Comparison of ENCODE assay signal across 27 cellular contexts in the genomic region with DNA sequence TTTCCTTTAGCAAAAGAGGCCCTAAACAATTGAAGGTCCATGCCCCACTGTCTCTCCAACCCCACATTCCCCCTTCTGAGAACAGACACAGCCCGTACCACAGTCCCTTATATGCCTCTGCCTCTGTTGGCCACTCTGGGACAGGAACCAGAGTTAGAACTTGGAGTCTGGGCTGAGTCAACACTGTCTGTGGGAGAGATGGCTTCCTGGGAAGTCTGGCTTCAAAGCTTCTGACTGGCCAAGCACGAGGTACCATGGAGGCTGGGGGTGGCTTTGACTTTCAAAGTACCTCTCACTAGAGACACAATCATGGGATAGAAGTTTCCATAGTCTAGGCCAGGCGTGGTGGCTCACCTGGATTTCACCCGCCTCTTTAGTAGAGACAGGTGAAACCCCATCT. TPM values are rescaled to one million over a fixed set of nuclear protein-coding genes. Genes with fewer than 3 reads are reported as not detected.
DNase-seq lines count a peak whose midpoint lies in the region; ATAC-seq and TF ChIP-seq lines count a peak whose summit lies in the region.
"Had no signal": no experiment of that assay in that cellular context is flagged by ENCODE, and none has a peak within 500 bp of the region (broad histone marks: within the 10 kb centered on the region; RNA-seq: fewer than 3 reads in every experiment).

No MANE protein-coding gene starts in this region.

- TF ChIP-seq POLR2A in testis (IDR thresholded peaks at IDR 0.05): no peak

- H3K4me1 Mint-ChIP-seq in activated naive CD8-positive, alpha-beta T cell treated with anti-CD3 and anti-CD28 coated beads, Interleukin-2, amount 10 ng/mL, durations not matched to agents 7 days and 5 days: peaks cover 43% of the 10 kb centered on the region
- peaks cover 52% of the 10 kb centered on the region for H3K4me1 Mint-ChIP-seq in activated naive CD8-positive, alpha-beta T cell treated with anti-CD3 and anti-CD28 coated beads for 36 hours
- H3K4me1 Mint-ChIP-seq in chondrocyte (ENCODE audit: low read depth): peaks cover 39% of the 10 kb centered on the region

- no peak overlapping the region for H3K4me3 ChIP-seq in muscle layer of colon (ENCODE audit: low read depth in 1 of 2, low read length in 2 of 2)
- no peak overlapping the region for H3K4me3 ChIP-seq in testis
- H3K4me3 ChIP-seq: SJCRH30, skin epidermis had no signal

- DNase-seq in activated naive CD8-positive, alpha-beta T cell treated with anti-CD3 and anti-CD28 coated beads, Interleukin-2, amount 10 ng/mL, durations not matched to agents 7 days and 5 days: no peak
- no peak for DNase-seq in activated naive CD8-positive, alpha-beta T cell treated with anti-CD3 and anti-CD28 coated beads for 36 hours
- DNase-seq in chondrocyte (ENCODE audit: low spot score) (no peak), testis (no peak), NCI-H1105 treated with DMSO at 0.1 percent for 48 hours (lab: John Stamatoyannopoulos, UW) (no peak), HUDEP-2 (lab: John Stamatoyannopoulos, UW; ENCODE audit: unreplicated experiment in 76 of 76) (no peak)
- DNase-seq in stimulated activated CD4-positive, alpha-beta T cell treated with anti-CD3 and anti-CD28 coated beads, Interleukin-4, amount 100 ng/mL, for 4 hours: no peak
- DNase-seq: activated CD4-positive, alpha-beta T cell treated with anti-CD3 and anti-CD28 coated beads for 1 hour; activated CD8-positive, alpha-beta T cell treated with anti-CD3 and anti-CD28 coated beads, Interleukin-2, amount 10 ng/mL, durations not matched to agents 7 days and 5 days; activated naive CD4-positive, alpha-beta T cell treated with anti-CD3 and anti-CD28 coated beads, Interleukin-2, amount 10 ng/mL, durations not matched to agents 7 days and 5 days; activated T-cell treated with anti-CD3 and anti-CD28 coated beads, Interleukin-2, amount 50 U/mL, for 1 hour; DMS79 treated with DMSO at 0.1 percent for 48 hours; effector memory CD4-positive, alpha-beta T cell; glutamatergic neuron; left colon; NCI-H1436; NCI-H510A treated with DMSO at 0.1 percent for 48 hours; SJCRH30; stimulated activated CD4-positive, alpha-beta T cell treated with anti-CD3 and anti-CD28 coated beads, Interleukin-2, amount 100 ng/mL, for 24 hours; stimulated activated naive CD4-positive, alpha-beta T cell treated with Interleukin-2 at 50 U/mL for 16 hours; T-cell had no signal

- no peak overlapping the region for H3K4me3 Mint-ChIP-seq in activated naive CD8-positive, alpha-beta T cell treated with anti-CD3 and anti-CD28 coated beads, Interleukin-2, amount 10 ng/mL, durations not matched to agents 7 days and 5 days
- no peak overlapping the region for H3K4me3 Mint-ChIP-seq in activated naive CD8-positive, alpha-beta T cell treated with anti-CD3 and anti-CD28 coated beads for 36 hours
- no peak overlapping the region for H3K4me3 Mint-ChIP-seq in chondrocyte (ENCODE audit: unreplicated experiment)
- H3K4me3 Mint-ChIP-seq: activated CD8-positive, alpha-beta T cell treated with anti-CD3 and anti-CD28 coated beads, Interleukin-2, amount 10 ng/mL, durations not matched to agents 7 days and 5 days; activated naive CD4-positive, alpha-beta T cell treated with anti-CD3 and anti-CD28 coated beads, Interleukin-2, amount 10 ng/mL, durations not matched to agents 7 days and 5 days; B cell; nephron; T-cell; type B pancreatic cell had no signal

- H3K9ac ChIP-seq in muscle layer of colon (ENCODE audit: low read length): peak overlapping the region; percentile 41

- H3K9me3 Mint-ChIP-seq in activated naive CD8-positive, alpha-beta T cell treated with anti-CD3 and anti-CD28 coated beads, Interleukin-2, amount 10 ng/mL, durations not matched to agents 7 days and 5 days: no peaks in the 10 kb centered on the region
- H3K9me3 Mint-ChIP-seq in activated naive CD8-positive, alpha-beta T cell treated with anti-CD3 and anti-CD28 coated beads for 36 hours: peaks cover 2% of the 10 kb centered on the region
- no peaks in the 10 kb centered on the region for H3K9me3 Mint-ChIP-seq in chondrocyte (ENCODE audit: low read depth)
- H3K9me3 Mint-ChIP-seq: activated naive CD4-positive, alpha-beta T cell treated with anti-CD3 and anti-CD28 coated beads, Interleukin-2, amount 10 ng/mL, durations not matched to agents 7 days and 5 days; nephron; T-cell; type B pancreatic cell had no signal

- TF ChIP-seq CTCF in chondrocyte (IDR thresholded peaks at IDR 0.05): no peak
- no peak for TF ChIP-seq CTCF in testis (IDR thresholded peaks at IDR 0.05)

- H3K36me3 Mint-ChIP-seq in activated naive CD8-positive, alpha-beta T cell treated with anti-CD3 and anti-CD28 coated beads, Interleukin-2, amount 10 ng/mL, durations not matched to agents 7 days and 5 days: peaks cover 9% of the 10 kb centered on the region
- H3K36me3 Mint-ChIP-seq in activated naive CD8-positive, alpha-beta T cell treated with anti-CD3 and anti-CD28 coated beads for 36 hours: peaks cover 9% of the 10 kb centered on the region
- H3K36me3 Mint-ChIP-seq in chondrocyte (ENCODE audit: low read depth): no peaks in the 10 kb centered on the region
- H3K36me3 Mint-ChIP-seq: T-cell, type B pancreatic cell had no signal

- H3K36me3 ChIP-seq in muscle layer of colon (ENCODE audit: insufficient read depth, low read length) (no peaks in the 10 kb centered on the region), testis (ENCODE audit: low read depth, missing control alignments) (no peaks in the 10 kb centered on the region)
- H3K36me3 ChIP-seq: SJCRH30 had no signal

- no peaks in the 10 kb centered on the region for H3K9me3 ChIP-seq in muscle layer of colon (ENCODE audit: low read length)
- H3K9me3 ChIP-seq in testis: no peaks in the 10 kb centered on the region
- H3K9me3 ChIP-seq: SJCRH30 had no signal

- intact Hi-C loops in testis (cut with DNase I; ENCODE audit: low total_unique reads): loop anchor here (5.0 kb wide), 1 partner anchor 120 kb away; no protein-coding TSS in a partner anchor

- no peak for ATAC-seq in activated naive CD8-positive, alpha-beta T cell treated with anti-CD3 and anti-CD28 coated beads, Interleukin-2, amount 10 ng/mL, durations not matched to agents 7 days and 5 days (ENCODE audit: low read depth)
- ATAC-seq: activated CD8-positive, alpha-beta T cell treated with anti-CD3 and anti-CD28 coated beads, Interleukin-2, amount 10 ng/mL, durations not matched to agents 7 days and 5 days; left colon; Panc1; T-cell had no signal

- WGBS in testis, 2 donors: 83 to 100% methylated on average over 4 of the region's 4 CpGs

- H3K27ac Mint-ChIP-seq in activated naive CD8-positive, alpha-beta T cell treated with anti-CD3 and anti-CD28 coated beads, Interleukin-2, amount 10 ng/mL, durations not matched to agents 7 days and 5 days: peak overlapping the region; percentile 32
- no peak overlapping the region for H3K27ac Mint-ChIP-seq in activated naive CD8-positive, alpha-beta T cell treated with anti-CD3 and anti-CD28 coated beads for 36 hours
- H3K27ac Mint-ChIP-seq in chondrocyte (ENCODE audit: unreplicated experiment): peak overlapping the region; percentile 30
- H3K27ac Mint-ChIP-seq: activated CD8-positive, alpha-beta T cell treated with anti-CD3 and anti-CD28 coated beads, Interleukin-2, amount 10 ng/mL, durations not matched to agents 7 days and 5 days; activated naive CD4-positive, alpha-beta T cell treated with anti-CD3 and anti-CD28 coated beads, Interleukin-2, amount 10 ng/mL, durations not matched to agents 7 days and 5 days; B cell; nephron; type B pancreatic cell had no signal

- H3K27me3 ChIP-seq in muscle layer of colon (ENCODE audit: control insufficient read depth in 1 of 2, insufficient read depth in 2 of 2, low read length in 2 of 2) (no peaks in the 10 kb centered on the region), testis (no peaks in the 10 kb centered on the region)
- H3K27me3 ChIP-seq: SJCRH30 had no signal

- POLR2A ChIA-PET in activated naive CD8-positive, alpha-beta T cell treated with anti-CD3 and anti-CD28 coated beads, Interleukin-2, amount 10 ng/mL, durations not matched to agents 7 days and 5 days (lab: Charles Lee): no interaction called here

- peak overlapping the region; percentile 80 for H3K27ac ChIP-seq in muscle layer of colon (ENCODE audit: low read depth, low read length)
- H3K27ac ChIP-seq in testis: peak overlapping the region; percentile 78 to 89
- H3K27ac ChIP-seq: SJCRH30 had no signal

- no peaks in the 10 kb centered on the region for H3K27me3 Mint-ChIP-seq in activated naive CD8-positive, alpha-beta T cell treated with anti-CD3 and anti-CD28 coated beads, Interleukin-2, amount 10 ng/mL, durations not matched to agents 7 days and 5 days
- H3K27me3 Mint-ChIP-seq in activated naive CD8-positive, alpha-beta T cell treated with anti-CD3 and anti-CD28 coated beads for 36 hours: no peaks in the 10 kb centered on the region
- no peaks in the 10 kb centered on the region for H3K27me3 Mint-ChIP-seq in chondrocyte (ENCODE audit: low read depth)
- H3K27me3 Mint-ChIP-seq: T-cell had no signal

- H3K4me1 ChIP-seq in muscle layer of colon (ENCODE audit: insufficient read depth, low read length): peaks cover 30% of the 10 kb centered on the region
- H3K4me1 ChIP-seq in testis: peaks cover 5% of the 10 kb centered on the region

RNA-seq across cellular contexts. Expression of gene SPOP, which starts 14.9 kb away (rescaled TPM):
- 10 to 100 TPM; 49.6 to 60.6 TPM for total RNA-seq in activated naive CD8-positive, alpha-beta T cell treated with anti-CD3 and anti-CD28 coated beads, Interleukin-2, amount 10 ng/mL, durations not matched to agents 7 days and 5 days
- total RNA-seq in activated naive CD8-positive, alpha-beta T cell treated with anti-CD3 and anti-CD28 coated beads for 36 hours: 10 to 100 TPM; 56.6 to 57.7 TPM
- total RNA-seq in chondrocyte (62.9 to 69.6 TPM (median 63.8 TPM) in 3 replicates), testis (10 to 100 TPM; 52.0 to 60.6 TPM)
- polyA plus RNA-seq in testis (ENCODE audit: insufficient read depth, low read depth, low replicate concordance): 39.6 TPM

RNA-seq across cellular contexts. Expression of gene SLC35B1, which starts 15.0 kb away (rescaled TPM):
- 10 to 100 TPM; 45.9 to 48.5 TPM for total RNA-seq in activated naive CD8-positive, alpha-beta T cell treated with anti-CD3 and anti-CD28 coated beads, Interleukin-2, amount 10 ng/mL, durations not matched to agents 7 days and 5 days
- total RNA-seq in activated naive CD8-positive, alpha-beta T cell treated with anti-CD3 and anti-CD28 coated beads for 36 hours: 10 to 100 TPM; 58.6 to 63.8 TPM
- 45.2 to 62.8 TPM (median 45.3 TPM) in 3 replicates for total RNA-seq in chondrocyte
- total RNA-seq in testis: 10 to 100 TPM; 39.9 to 45.4 TPM
- 66.3 TPM for polyA plus RNA-seq in testis (ENCODE audit: insufficient read depth, low read depth, low replicate concordance)
